Comparison of ENCODE assay signal across 9 cellular contexts in genomic region chr7:128409435-128410091, GRCh38. TPM values are rescaled to one million over a fixed set of nuclear protein-coding genes. Genes with fewer than 3 reads are reported as not detected.
DNase-seq lines count a peak whose midpoint lies in the region; ATAC-seq, FAIRE-seq and TF ChIP-seq lines count a peak whose summit lies in the region.
"Had no signal": no experiment of that assay in that cellular context is flagged by ENCODE, and none has a peak within 500 bp of the region (broad histone marks: within the 10 kb centered on the region; RNA-seq: fewer than 3 reads in every experiment).

Gene IMPDH1, minus strand, starts transcription at chr7:128409982. Its CDS starts 81 bp downstream, at chr7:128409901.

- H3K9me3 ChIP-seq in WERI-Rb-1 (ENCODE audit: severe bottlenecking) (no peaks in the 10 kb centered on the region), keratinocyte (ENCODE audit: control insufficient read depth, low read depth, low read length) (no peaks in the 10 kb centered on the region)

- H2AFZ ChIP-seq in keratinocyte (ENCODE audit: control insufficient read depth, low read length), result peak within 1 kb of the TSS; percentile 99

- peak; percentile 40 to 53 for DNase-seq in NCI-H187 (lab: John Stamatoyannopoulos, UW)
- no peak for DNase-seq in NCI-H187 treated with DMSO at 0.1 percent for 48 hours (lab: John Stamatoyannopoulos, UW)
- DNase-seq in NCI-H1105 (lab: John Stamatoyannopoulos, UW), result peak; percentile 38
- peak; percentile 90 for DNase-seq in WERI-Rb-1
- DNase-seq in cardiac fibroblast (ENCODE audit: low read depth in 2 of 2), result peak; percentile 68 to 83
- no peak for DNase-seq in keratinocyte (ENCODE audit: low read depth, low spot score)
- DNase-seq in stimulated activated CD4-positive, alpha-beta T cell treated with anti-CD3 and anti-CD28 coated beads, Interleukin-12 subunit alpha, Interleukin-12 subunit beta, amount 100 ng/mL, for 48 hours (ENCODE audit: low read depth in 2 of 3, low spot score in 1 of 3), result peak; percentile 71 to 86 (median 85)

- H3K9me1 ChIP-seq in keratinocyte (ENCODE audit: control insufficient read depth, extremely low read depth, insufficient read depth, low read length), result no peaks in the 10 kb centered on the region

- no peaks in the 10 kb centered on the region for H4K20me1 ChIP-seq in keratinocyte (ENCODE audit: control insufficient read depth, extremely low read depth, insufficient read depth, low read length)

- no peaks in the 10 kb centered on the region for H3K36me3 ChIP-seq in WERI-Rb-1
- H3K36me3 ChIP-seq in keratinocyte (ENCODE audit: control insufficient read depth in 2 of 2, extremely low read depth in 1 of 2, insufficient read depth in 2 of 2, low read length in 2 of 2), result no peaks in the 10 kb centered on the region

- H3K27ac ChIP-seq in WERI-Rb-1 (peak within 1 kb of the TSS; percentile 95), keratinocyte (ENCODE audit: control insufficient read depth, insufficient read depth, low read length) (peak within 1 kb of the TSS; percentile 63)

- peak within 1 kb of the TSS; percentile 85 for H3K4me3 ChIP-seq in WERI-Rb-1 (ENCODE audit: low read depth, low read length)
- H3K4me3 ChIP-seq in cardiac fibroblast (replicated peaks in 1 of 2; ENCODE audit: low read depth in 2 of 2, low read length in 2 of 2), result peak within 1 kb of the TSS; percentile 59 to 64
- H3K4me3 ChIP-seq in keratinocyte (ENCODE audit: control insufficient read depth in 2 of 3, extremely low read depth in 1 of 3, insufficient read depth in 2 of 3, low read depth in 1 of 3, low read length in 3 of 3), result peak within 1 kb of the TSS; percentile 60 to 91 (median 71)

- ATAC-seq in HG02588 (IDR thresholded peaks at IDR 0.05; ENCODE audit: unreplicated experiment), result peak; percentile 84

- dilution Hi-C loops in keratinocyte (cut with MboI; ENCODE audit: extremely low pct_ligation_motif_present, low sequenced_read_pairs), result no loop called here

- peak within 1 kb of the TSS; percentile 99 for H3K4me2 ChIP-seq in keratinocyte (ENCODE audit: control insufficient read depth, extremely low read depth, insufficient read depth, low read depth, low read length)

- peaks cover 7% of the 10 kb centered on the region for H3K79me2 ChIP-seq in keratinocyte (ENCODE audit: control insufficient read depth, insufficient read depth, low read length)

- H3K9ac ChIP-seq in keratinocyte (ENCODE audit: control insufficient read depth, extremely low read depth, insufficient read depth, low read length), result peak within 1 kb of the TSS; percentile 73

- TF ChIP-seq CTCF in WERI-Rb-1 (IDR thresholded peaks at IDR 0.05; ENCODE audit: low read depth, low read length), result no peak
- no peak for TF ChIP-seq CTCF in cardiac fibroblast (IDR thresholded peaks at IDR 0.05; ENCODE audit: low read depth, low read length)
- TF ChIP-seq CTCF in keratinocyte (optimal IDR thresholded peaks at IDR 0.05 in 1 of 3, IDR thresholded peaks at IDR 0.05 in 1 of 3, conservative IDR thresholded peaks at IDR 0.05 in 1 of 3; ENCODE audit: extremely low read depth in 1 of 3, insufficient read depth in 2 of 3, low read length in 3 of 3), result no peak

- H3K27me3 ChIP-seq in WERI-Rb-1 (ENCODE audit: insufficient read depth, low read depth, severe bottlenecking), result no peaks in the 10 kb centered on the region
- H3K27me3 ChIP-seq in keratinocyte (ENCODE audit: control insufficient read depth, extremely low read depth, insufficient read depth, low read length), result no peaks in the 10 kb centered on the region

- no peak for FAIRE-seq in keratinocyte (lab: Jason Lieb, UNC)
- FAIRE-seq: G401.6 had no signal

- H3K4me1 ChIP-seq in keratinocyte (ENCODE audit: control insufficient read depth, extremely low read depth, insufficient read depth, low read length), result peaks cover 32% of the 10 kb centered on the region

RNA-seq across cellular contexts. Expression of gene IMPDH1, which starts in this region (rescaled TPM):
- 50.0 to 62.5 TPM (median 56.2 TPM) in 3 replicates for polyA plus RNA-seq in keratinocyte
- 16.9 TPM for polyA plus RNA-seq in keratinocyte (2011; ENCODE audit: low read depth)
- polyA plus RNA-seq in keratinocyte (2011; cell fraction: cytosol; rRNA removed), result 32.5 and 55.4 TPM in 2 replicates
- polyA plus RNA-seq in keratinocyte (2011; cell fraction: nucleus; rRNA removed), result 55.2 and 60.9 TPM in 2 replicates
- 21.8 and 72.4 TPM in 2 replicates for polyA plus RNA-seq in keratinocyte (2012; ENCODE audit: low replicate concordance)
- 77.7 to 199 TPM (median 83.4 TPM) in 3 replicates for polyA minus RNA-seq in keratinocyte
- 80.6 TPM for polyA minus RNA-seq in keratinocyte (2011; cell fraction: cytosol; rRNA and poly(A)+ RNA removed)
- 36.9 and 47.0 TPM in 2 replicates for polyA minus RNA-seq in keratinocyte (2011; cell fraction: nucleus; rRNA and poly(A)+ RNA removed)

Comparison
In these comparisons a context has a peak if more than half of its experiments do, and no peak if none do; other contexts are left out.
1. DNase-seq: peak in NCI-H187 (2 of 2), NCI-H1105 (single experiment), WERI-Rb-1 (single experiment), cardiac fibroblast (2 of 2) and stimulated activated CD4-positive, alpha-beta T cell treated with anti-CD3 and anti-CD28 coated beads, Interleukin-12 subunit alpha, Interleukin-12 subunit beta, amount 100 ng/mL, for 48 hours (3 of 3); none in NCI-H187 treated with DMSO at 0.1 percent for 48 hours (single experiment) and keratinocyte (single experiment).
2. Peak in every context shown above with its lines, with median percentiles within 50 percentile points of each other: H3K4me3 ChIP-seq.